Comparison of ENCODE assay signal across 1 cellular context in the genomic region with DNA sequence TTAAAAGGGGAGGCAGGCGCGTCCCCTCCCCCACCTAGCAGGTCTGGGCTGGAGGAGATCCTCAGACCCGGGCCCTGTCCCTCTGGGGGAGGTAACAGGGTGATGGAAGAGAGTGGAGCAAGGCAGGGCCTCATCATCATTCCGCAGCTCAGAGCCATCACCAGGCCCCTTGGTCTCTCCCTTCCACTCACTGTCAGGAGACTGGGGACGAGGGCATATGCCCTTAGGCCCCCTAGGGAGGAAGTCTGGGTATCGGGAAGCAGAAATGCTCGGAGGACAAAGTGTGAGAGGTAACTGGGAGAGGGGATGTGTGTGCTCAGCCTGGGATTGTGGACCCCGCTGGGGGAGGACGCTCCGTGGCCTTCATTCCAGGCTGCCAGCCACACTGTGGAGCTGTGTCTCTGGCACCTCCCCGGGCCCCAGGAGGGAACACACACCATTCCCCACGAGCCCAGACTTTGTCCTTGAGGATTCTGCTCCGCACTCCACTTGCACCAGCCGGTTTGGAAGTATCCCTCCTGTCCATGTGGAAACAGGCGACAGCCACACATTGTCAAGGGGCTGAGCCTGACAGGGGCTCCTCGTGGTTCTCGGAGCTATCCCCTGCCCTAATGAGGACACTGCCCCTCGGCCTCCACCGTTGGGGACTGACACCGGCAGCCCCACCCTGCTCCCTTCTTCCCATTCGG.
TF ChIP-seq lines count a peak whose summit lies in the region.

No MANE protein-coding gene starts in this region.

TF ChIP-seq in GM12878, 131 proteins besides CTCF, POLR2A, EP300 and RAD21:
- TF ChIP-seq, protein P1, sequence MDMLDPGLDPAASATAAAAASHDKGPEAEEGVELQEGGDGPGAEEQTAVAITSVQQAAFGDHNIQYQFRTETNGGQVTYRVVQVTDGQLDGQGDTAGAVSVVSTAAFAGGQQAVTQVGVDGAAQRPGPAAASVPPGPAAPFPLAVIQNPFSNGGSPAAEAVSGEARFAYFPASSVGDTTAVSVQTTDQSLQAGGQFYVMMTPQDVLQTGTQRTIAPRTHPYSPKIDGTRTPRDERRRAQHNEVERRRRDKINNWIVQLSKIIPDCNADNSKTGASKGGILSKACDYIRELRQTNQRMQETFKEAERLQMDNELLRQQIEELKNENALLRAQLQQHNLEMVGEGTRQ (IDR thresholded peaks at IDR 0.05; ENCODE audit: borderline replicate concordance, low read depth, low read length): no peak
- TF ChIP-seq PML (IDR thresholded peaks at IDR 0.05; ENCODE audit: low read length): no peak
- TF ChIP-seq, protein P2, sequence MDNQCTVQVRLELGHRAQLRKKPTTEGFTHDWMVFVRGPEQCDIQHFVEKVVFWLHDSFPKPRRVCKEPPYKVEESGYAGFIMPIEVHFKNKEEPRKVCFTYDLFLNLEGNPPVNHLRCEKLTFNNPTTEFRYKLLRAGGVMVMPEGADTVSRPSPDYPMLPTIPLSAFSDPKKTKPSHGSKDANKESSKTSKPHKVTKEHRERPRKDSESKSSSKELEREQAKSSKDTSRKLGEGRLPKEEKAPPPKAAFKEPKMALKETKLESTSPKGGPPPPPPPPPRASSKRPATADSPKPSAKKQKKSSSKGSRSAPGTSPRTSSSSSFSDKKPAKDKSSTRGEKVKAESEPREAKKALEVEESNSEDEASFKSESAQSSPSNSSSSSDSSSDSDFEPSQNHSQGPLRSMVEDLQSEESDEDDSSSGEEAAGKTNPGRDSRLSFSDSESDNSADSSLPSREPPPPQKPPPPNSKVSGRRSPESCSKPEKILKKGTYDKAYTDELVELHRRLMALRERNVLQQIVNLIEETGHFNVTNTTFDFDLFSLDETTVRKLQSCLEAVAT (IDR thresholded peaks at IDR 0.05): no peak
TF ChIP-seq in GM12878: peak in this region for 0.
